Comparison of ENCODE assay signal across 8 cellular contexts in the genomic region with DNA sequence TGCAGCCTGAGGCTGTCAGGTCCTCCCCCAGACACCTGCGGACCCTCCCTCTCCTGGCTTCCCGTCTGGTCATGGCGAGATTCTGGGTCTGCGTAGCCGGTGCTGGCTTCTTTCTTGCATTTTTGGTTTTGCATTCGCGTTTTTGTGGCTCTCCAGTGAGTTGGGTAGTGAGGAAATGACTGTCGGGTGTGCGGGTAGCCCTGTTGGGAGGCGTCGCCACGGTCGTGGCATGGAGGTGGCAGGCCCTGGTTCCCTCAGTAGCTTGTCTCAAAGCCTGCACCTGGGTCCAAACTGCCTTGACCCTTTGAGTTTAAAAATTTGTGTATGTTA. TPM values are rescaled to one million over a fixed set of nuclear protein-coding genes. Genes with fewer than 3 reads are reported as not detected.
DNase-seq lines count a peak whose midpoint lies in the region; ATAC-seq and TF ChIP-seq lines count a peak whose summit lies in the region.

No MANE protein-coding gene starts in this region.

- peak overlapping the region; percentile 100 for H3K27ac Mint-ChIP-seq in activated naive CD8-positive, alpha-beta T cell treated with anti-CD3 and anti-CD28 coated beads, Interleukin-2, amount 10 ng/mL, durations not matched to agents 7 days and 5 days

- ATAC-seq in HG02885 (IDR thresholded peaks at IDR 0.05; ENCODE audit: poor library complexity, unreplicated experiment) = peak; percentile 33
- ATAC-seq in activated naive CD8-positive, alpha-beta T cell treated with anti-CD3 and anti-CD28 coated beads, Interleukin-2, amount 10 ng/mL, durations not matched to agents 7 days and 5 days (ENCODE audit: low read depth) = peak; percentile 46

- H3K27me3 Mint-ChIP-seq in activated naive CD8-positive, alpha-beta T cell treated with anti-CD3 and anti-CD28 coated beads, Interleukin-2, amount 10 ng/mL, durations not matched to agents 7 days and 5 days = no peaks in the 10 kb centered on the region

- H3K4me3 ChIP-seq in iPS DF 6.9 (ENCODE audit: low read length) = peak overlapping the region; percentile 55

- no peaks in the 10 kb centered on the region for H3K9me3 Mint-ChIP-seq in activated naive CD8-positive, alpha-beta T cell treated with anti-CD3 and anti-CD28 coated beads, Interleukin-2, amount 10 ng/mL, durations not matched to agents 7 days and 5 days

- peak overlapping the region; percentile 99 for H3K4me3 Mint-ChIP-seq in activated naive CD8-positive, alpha-beta T cell treated with anti-CD3 and anti-CD28 coated beads, Interleukin-2, amount 10 ng/mL, durations not matched to agents 7 days and 5 days

- no peaks in the 10 kb centered on the region for H3K9me3 ChIP-seq in iPS DF 6.9 (ENCODE audit: control insufficient read depth, insufficient read depth, low read length)

- H3K36me3 ChIP-seq in iPS DF 6.9 (ENCODE audit: control insufficient read depth, insufficient read depth, low read length) = no peaks in the 10 kb centered on the region

- no peaks in the 10 kb centered on the region; the same call in 1 of the 2 replicates for H3K4me1 ChIP-seq in iPS DF 6.9 (ENCODE audit: control insufficient read depth, insufficient read depth, low read length)

- no CpG with 5 or more reads among the region's 13 CpGs for WGBS in iPS DF 6.9 (ENCODE audit: insufficient coverage, insufficient read length)

- H3K4me1 Mint-ChIP-seq in activated naive CD8-positive, alpha-beta T cell treated with anti-CD3 and anti-CD28 coated beads, Interleukin-2, amount 10 ng/mL, durations not matched to agents 7 days and 5 days = peaks cover 36% of the 10 kb centered on the region

- H3K27me3 ChIP-seq in iPS DF 6.9 (ENCODE audit: control insufficient read depth, insufficient read depth, low read length) = no peaks in the 10 kb centered on the region

- H3K36me3 Mint-ChIP-seq in activated naive CD8-positive, alpha-beta T cell treated with anti-CD3 and anti-CD28 coated beads, Interleukin-2, amount 10 ng/mL, durations not matched to agents 7 days and 5 days = peaks cover 11% of the 10 kb centered on the region

- POLR2A ChIA-PET in activated naive CD8-positive, alpha-beta T cell treated with anti-CD3 and anti-CD28 coated beads, Interleukin-2, amount 10 ng/mL, durations not matched to agents 7 days and 5 days (lab: Charles Lee) = interaction anchor here (1.0 to 2.5 kb wide), 3 partner anchors 10 to 21 kb away, joined by 3 to 9 read pairs (median 5); no protein-coding TSS in a partner anchor

- DNase-seq in NCI-H526 (lab: John Stamatoyannopoulos, UW) (peak; percentile 74 to 82), NCI-H526 treated with DMSO at 0.1 percent for 48 hours (lab: John Stamatoyannopoulos, UW) (no peak), iPS DF 6.9 (ENCODE audit: low read depth, low spot score) (no peak), middle frontal gyrus (ENCODE audit: extremely low spot score, low spot score) (no peak)
- no peak for DNase-seq in activated naive CD8-positive, alpha-beta T cell treated with anti-CD3 and anti-CD28 coated beads, Interleukin-2, amount 10 ng/mL, durations not matched to agents 7 days and 5 days
- DNase-seq in stimulated activated CD4-positive, alpha-beta T cell treated with anti-CD3 and anti-CD28 coated beads, Interleukin-15, amount 100 ng/mL, for 48 hours (ENCODE audit: low read depth in 2 of 2) = peak; percentile 49

- H3K27ac ChIP-seq in iPS DF 6.9 (ENCODE audit: low read length) = no peak overlapping the region

TF ChIP-seq in PFSK-1, 5 proteins besides CTCF, POLR2A, EP300 and RAD21:
- TF ChIP-seq TAF1 (IDR thresholded peaks at IDR 0.05; ENCODE audit: borderline replicate concordance, insufficient read depth, low read length) (no peak), REST (IDR thresholded peaks at IDR 0.05; ENCODE audit: insufficient read depth in 1 of 2, low read depth in 2 of 2, low read length in 2 of 2) (no peak), POLR2AphosphoS5 (IDR thresholded peaks at IDR 0.05; ENCODE audit: low read depth, low read length) (0 out of 2 replicates have a peak, but pooled peaks have one; percentile 1), SIN3A (IDR thresholded peaks at IDR 0.05; ENCODE audit: borderline replicate concordance, insufficient read depth, low read length) (no peak), FOXP2 (optimal IDR thresholded peaks at IDR 0.05; ENCODE audit: borderline replicate concordance, extremely low read depth, extremely low read length, insufficient read depth) (no peak)
TF ChIP-seq in PFSK-1: peak in this region for 1.

RNA-seq across cellular contexts. Expression of gene NHLRC3, which starts 0.3 kb away (rescaled TPM):
- polyA plus RNA-seq in PFSK-1 (2012; ENCODE audit: insufficient read length, low read depth) = 2.5 TPM
- 10 to 100 TPM; 28.4 TPM for total RNA-seq in activated naive CD8-positive, alpha-beta T cell treated with anti-CD3 and anti-CD28 coated beads, Interleukin-2, amount 10 ng/mL, durations not matched to agents 7 days and 5 days

RNA-seq across cellular contexts. Expression of gene PROSER1, which starts 0.6 kb away (rescaled TPM):
- 12.9 TPM for polyA plus RNA-seq in PFSK-1 (2012; ENCODE audit: insufficient read length, low read depth)
- total RNA-seq in activated naive CD8-positive, alpha-beta T cell treated with anti-CD3 and anti-CD28 coated beads, Interleukin-2, amount 10 ng/mL, durations not matched to agents 7 days and 5 days = 10 to 100 TPM; 47.5 to 55.4 TPM

RNA-seq across cellular contexts. Expression of gene STOML3, which starts 47.9 kb away (rescaled TPM):
- polyA plus RNA-seq in PFSK-1 (2012; ENCODE audit: insufficient read length, low read depth) = not detected
- total RNA-seq in activated naive CD8-positive, alpha-beta T cell treated with anti-CD3 and anti-CD28 coated beads, Interleukin-2, amount 10 ng/mL, durations not matched to agents 7 days and 5 days = not detected

Comparison
In these comparisons a context has a peak if more than half of its experiments do, and no peak if none do; other contexts are left out.
1. DNase-seq: peak in NCI-H526 (2 of 2) and stimulated activated CD4-positive, alpha-beta T cell treated with anti-CD3 and anti-CD28 coated beads, Interleukin-15, amount 100 ng/mL, for 48 hours (2 of 2); none in NCI-H526 treated with DMSO at 0.1 percent for 48 hours (single experiment), activated naive CD8-positive, alpha-beta T cell treated with anti-CD3 and anti-CD28 coated beads, Interleukin-2, amount 10 ng/mL, durations not matched to agents 7 days and 5 days (single experiment), iPS DF 6.9 (single experiment) and middle frontal gyrus (single experiment).